1 cellular context compared by ENCODE assay signal in the genomic region with DNA sequence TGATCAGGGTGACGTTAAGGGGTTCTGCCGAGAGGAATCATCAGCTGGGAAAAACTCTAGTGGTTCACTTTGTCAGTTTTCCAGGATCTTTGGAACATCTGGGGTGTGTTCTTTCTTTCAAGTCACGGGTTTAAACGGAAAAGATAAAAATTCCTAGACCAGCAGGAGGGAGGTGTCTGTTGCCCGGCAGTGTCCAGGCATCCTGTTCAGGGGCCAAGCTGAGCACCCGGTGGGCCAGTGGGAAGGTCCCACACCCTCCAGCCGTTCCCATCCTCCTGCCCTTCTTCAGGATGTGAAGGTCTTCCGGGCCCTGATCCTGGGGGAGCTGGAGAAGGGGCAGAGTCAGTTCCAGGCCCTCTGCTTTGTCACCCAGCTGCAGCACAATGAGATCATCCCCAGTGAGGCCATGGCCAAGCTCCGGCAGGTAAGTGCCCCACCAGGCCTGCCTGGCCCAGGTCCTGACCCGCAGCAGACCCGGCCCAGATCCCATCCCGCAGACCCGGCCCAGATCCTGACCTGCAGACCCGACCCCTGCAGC.
TF ChIP-seq lines count a peak whose summit lies in the region.

No MANE protein-coding gene starts in this region.

TF ChIP-seq in IMR-90, 13 proteins besides CTCF, POLR2A, EP300 and RAD21:
- TF ChIP-seq, protein P1, sequence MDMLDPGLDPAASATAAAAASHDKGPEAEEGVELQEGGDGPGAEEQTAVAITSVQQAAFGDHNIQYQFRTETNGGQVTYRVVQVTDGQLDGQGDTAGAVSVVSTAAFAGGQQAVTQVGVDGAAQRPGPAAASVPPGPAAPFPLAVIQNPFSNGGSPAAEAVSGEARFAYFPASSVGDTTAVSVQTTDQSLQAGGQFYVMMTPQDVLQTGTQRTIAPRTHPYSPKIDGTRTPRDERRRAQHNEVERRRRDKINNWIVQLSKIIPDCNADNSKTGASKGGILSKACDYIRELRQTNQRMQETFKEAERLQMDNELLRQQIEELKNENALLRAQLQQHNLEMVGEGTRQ (IDR thresholded peaks at IDR 0.05; ENCODE audit: low read depth, low read length) = no peak
- TF ChIP-seq FOS (IDR thresholded peaks at IDR 0.05; ENCODE audit: low read depth, low read length) = no peak
- no peak for TF ChIP-seq CEBPB (IDR thresholded peaks at IDR 0.05; ENCODE audit: low read depth, low read length)
- TF ChIP-seq RCOR1 (IDR thresholded peaks at IDR 0.05; ENCODE audit: insufficient replicate concordance, low read length) = no peak
- TF ChIP-seq RFX5 (IDR thresholded peaks at IDR 0.05; ENCODE audit: low read depth, low read length) = no peak
- no peak for TF ChIP-seq MXI1 (IDR thresholded peaks at IDR 0.05; ENCODE audit: borderline replicate concordance, low read depth, low read length)
- TF ChIP-seq, protein P2, sequence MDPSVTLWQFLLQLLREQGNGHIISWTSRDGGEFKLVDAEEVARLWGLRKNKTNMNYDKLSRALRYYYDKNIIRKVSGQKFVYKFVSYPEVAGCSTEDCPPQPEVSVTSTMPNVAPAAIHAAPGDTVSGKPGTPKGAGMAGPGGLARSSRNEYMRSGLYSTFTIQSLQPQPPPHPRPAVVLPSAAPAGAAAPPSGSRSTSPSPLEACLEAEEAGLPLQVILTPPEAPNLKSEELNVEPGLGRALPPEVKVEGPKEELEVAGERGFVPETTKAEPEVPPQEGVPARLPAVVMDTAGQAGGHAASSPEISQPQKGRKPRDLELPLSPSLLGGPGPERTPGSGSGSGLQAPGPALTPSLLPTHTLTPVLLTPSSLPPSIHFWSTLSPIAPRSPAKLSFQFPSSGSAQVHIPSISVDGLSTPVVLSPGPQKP (IDR thresholded peaks at IDR 0.05; ENCODE audit: borderline replicate concordance, low read depth, low read length) = no peak
- TF ChIP-seq NFE2L2 (IDR thresholded peaks at IDR 0.05; ENCODE audit: low read depth, low read length) = no peak
TF ChIP-seq in IMR-90: peak in this region for 0.
